In genomic region chr13:88824218-88824617, GRCh38 we compare ENCODE assay signal across 1 cellular context.
TF ChIP-seq lines count a peak whose summit lies in the region.

No MANE protein-coding gene starts in this region.

TF ChIP-seq in H1, 55 proteins besides CTCF, POLR2A, EP300 and RAD21:
- TF ChIP-seq CHD1 (IDR thresholded peaks at IDR 0.05; ENCODE audit: low read depth, low read length) (no peak), HDAC2 (IDR thresholded peaks at IDR 0.05; ENCODE audit: borderline replicate concordance in 1 of 2, low read depth in 2 of 2, low read length in 2 of 2) (no peak), RNF2 (IDR thresholded peaks at IDR 0.05; ENCODE audit: borderline replicate concordance, low read depth, low read length, missing control alignments, poor library complexity, severe bottlenecking) (no peak), TAF7 (optimal IDR thresholded peaks at IDR 0.05; ENCODE audit: borderline replicate concordance, low read depth, low read length) (no peak), EGR1 (IDR thresholded peaks at IDR 0.05; ENCODE audit: borderline replicate concordance, low read depth, low read length) (no peak), NRF1 (IDR thresholded peaks at IDR 0.05; ENCODE audit: low read depth, low read length) (no peak), EZH2 (IDR thresholded peaks at IDR 0.05; ENCODE audit: low read depth, low read length, severe bottlenecking) (no peak), JUN (IDR thresholded peaks at IDR 0.05; ENCODE audit: low read depth, low read length) (no peak), BCL11A (IDR thresholded peaks at IDR 0.05; ENCODE audit: low read depth in 2 of 2, low read length in 2 of 2) (no peak), JUND (IDR thresholded peaks at IDR 0.05; ENCODE audit: low read length) (no peak), SP1 (IDR thresholded peaks at IDR 0.05; ENCODE audit: low read depth, low read length) (no peak), SIRT6 (IDR thresholded peaks at IDR 0.05; ENCODE audit: low read length) (no peak)
